In the genomic region with DNA sequence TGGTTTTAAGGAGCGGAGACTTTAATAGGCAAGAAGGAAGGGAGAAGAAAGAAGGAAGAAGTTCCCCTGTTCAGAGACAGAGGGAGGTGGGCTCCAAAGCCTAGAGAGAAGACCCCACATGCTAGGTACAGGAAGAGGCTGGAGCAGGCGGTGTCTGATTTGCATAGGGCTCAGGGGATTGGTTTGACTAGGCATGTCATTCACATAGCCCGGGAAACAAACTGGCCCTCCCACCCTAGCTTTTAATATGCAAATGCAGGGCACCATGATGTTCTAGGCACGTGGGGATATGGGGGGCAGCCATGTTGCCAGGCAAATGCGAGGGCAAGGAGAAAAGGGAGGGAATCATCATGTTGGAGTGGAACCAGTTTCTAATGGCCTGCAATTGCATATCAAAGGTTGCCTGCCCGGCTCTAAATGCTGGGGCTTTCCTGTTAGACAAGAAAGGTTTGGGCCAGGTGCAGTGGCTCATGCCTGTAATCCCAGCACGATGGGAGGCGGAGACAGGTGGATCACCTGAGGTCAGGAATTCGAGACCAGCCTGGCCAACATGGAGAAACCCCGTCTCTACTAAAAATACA, we compare ENCODE assay signal across 28 cellular contexts.
"Had no signal": no experiment of that assay in that cellular context is flagged by ENCODE, and none has a peak within 500 bp of the region (broad histone marks: within the 10 kb centered on the region; RNA-seq: fewer than 3 reads in every experiment).

No MANE protein-coding gene starts in this region.

- H3K4me3 Mint-ChIP-seq: activated CD8-positive, alpha-beta T cell treated with anti-CD3 and anti-CD28 coated beads for 36 hours; activated naive CD8-positive, alpha-beta T cell treated with anti-CD3 and anti-CD28 coated beads, Interleukin-2, amount 10 ng/mL, durations not matched to agents 7 days and 5 days; activated T-cell treated with anti-CD3 and anti-CD28 coated beads, Interleukin-2, amount 50 U/mL, for 72 hours had no signal

- H3K4me3 ChIP-seq: adrenal gland, breast epithelium, SK-N-MC had no signal

- H3K9me3 ChIP-seq: adrenal gland, breast epithelium had no signal

- H3K9me3 Mint-ChIP-seq: activated CD8-positive, alpha-beta T cell treated with anti-CD3 and anti-CD28 coated beads for 36 hours; activated naive CD8-positive, alpha-beta T cell treated with anti-CD3 and anti-CD28 coated beads, Interleukin-2, amount 10 ng/mL, durations not matched to agents 7 days and 5 days; activated T-helper 2 cell treated with anti-CD3 and anti-CD28 coated beads, Interferon-gamma antibody, Interleukin-2, Interleukin-4, amounts not matched to agents 10 μg/mL and 5 μg/mL and 100 μg/mL, durations not matched to agents 14 hours and 24 hours and 36 hours had no signal

- H3K4me1 Mint-ChIP-seq: activated naive CD8-positive, alpha-beta T cell treated with anti-CD3 and anti-CD28 coated beads, Interleukin-2, amount 10 ng/mL, durations not matched to agents 7 days and 5 days had no signal

- DNase-seq: activated CD4-positive, alpha-beta T cell treated with anti-CD3 and anti-CD28 coated beads for 4 hours; activated CD8-positive, alpha-beta memory T cell treated with anti-CD3 and anti-CD28 coated beads, Interleukin-2, amount 50 U/mL, for 4 hours; activated CD8-positive, alpha-beta T cell treated with anti-CD3 and anti-CD28 coated beads for 36 hours; activated gamma-delta T cell treated with Interleukin-2 at 50 U/mL for 16 hours; activated naive CD4-positive, alpha-beta T cell treated with anti-CD3 and anti-CD28 coated beads, Interleukin-2, amount 50 U/mL, for 16 hours; activated naive CD8-positive, alpha-beta T cell treated with anti-CD3 and anti-CD28 coated beads, Interleukin-2, amount 10 ng/mL, durations not matched to agents 7 days and 5 days; activated T-cell treated with anti-CD3 and anti-CD28 coated beads, Interleukin-2, amount 50 U/mL, for 72 hours; adrenal gland; anterior cingulate cortex; caudate nucleus; Kasumi-1; NCI-H1092; NCI-H1417; NCI-H1694 treated with DMSO at 0.1 percent for 48 hours; NCI-H2029 treated with DMSO at 0.1 percent for 48 hours; NCI-H510A treated with DMSO at 0.1 percent for 48 hours; NCI-H69; NK-92 treated with Interleukin-12 subunit alpha and Interleukin-12 subunit beta, amount 100 ng/mL, for 24 hours; OCI-M1; RPMI8226; T-helper 1 cell; WERI-Rb-1 had no signal

- H3K36me3 Mint-ChIP-seq: activated naive CD8-positive, alpha-beta T cell treated with anti-CD3 and anti-CD28 coated beads, Interleukin-2, amount 10 ng/mL, durations not matched to agents 7 days and 5 days had no signal

- ATAC-seq: activated CD4-positive, CD25-positive, alpha-beta regulatory T cell treated with anti-CD3 and anti-CD28 coated beads, Interleukin-2, amount 50 U/mL, for 24 hours; activated CD8-positive, alpha-beta T cell treated with anti-CD3 and anti-CD28 coated beads for 36 hours; activated T-cell treated with anti-CD3 and anti-CD28 coated beads, Interleukin-2, amount 50 U/mL, for 72 hours; Panc1; Right ventricle myocardium inferior had no signal

- H3K36me3 ChIP-seq: adrenal gland, breast epithelium, WERI-Rb-1 had no signal

- H3K4me1 ChIP-seq: adrenal gland, breast epithelium had no signal

- H3K27ac ChIP-seq: adrenal gland, breast epithelium, SK-N-MC, WERI-Rb-1 had no signal

- H3K27me3 ChIP-seq: adrenal gland, breast epithelium had no signal

- H3K27ac Mint-ChIP-seq: activated CD8-positive, alpha-beta T cell treated with anti-CD3 and anti-CD28 coated beads for 36 hours; activated naive CD8-positive, alpha-beta T cell treated with anti-CD3 and anti-CD28 coated beads, Interleukin-2, amount 10 ng/mL, durations not matched to agents 7 days and 5 days; activated T-cell treated with anti-CD3 and anti-CD28 coated beads, Interleukin-2, amount 50 U/mL, for 72 hours; activated T-helper 2 cell treated with anti-CD3 and anti-CD28 coated beads, Interferon-gamma antibody, Interleukin-2, Interleukin-4, amounts not matched to agents 10 μg/mL and 5 μg/mL and 100 μg/mL, durations not matched to agents 14 hours and 24 hours and 36 hours had no signal
